In genomic region chr22:30873086-30873650, GRCh38 we compare ENCODE assay signal across 24 cellular contexts.
"Had no signal": no experiment of that assay in that cellular context is flagged by ENCODE, and none has a peak within 500 bp of the region (broad histone marks: within the 10 kb centered on the region; RNA-seq: fewer than 3 reads in every experiment).

No MANE protein-coding gene starts in this region.

- H3K9me3 ChIP-seq: colonic mucosa, esophagus muscularis mucosa, gastroesophageal sphincter, heart left ventricle, mucosa of descending colon, stomach, testis had no signal

- H3K27ac ChIP-seq: colonic mucosa, esophagus muscularis mucosa, gastroesophageal sphincter, heart left ventricle, parathyroid adenoma, stomach, testis had no signal

- ATAC-seq: activated CD8-positive, alpha-beta T cell treated with anti-CD3 and anti-CD28 coated beads for 36 hours; activated T-cell treated with anti-CD3 and anti-CD28 coated beads, Interleukin-2, amount 50 U/mL, for 4 hours; gastroesophageal sphincter; heart left ventricle; left ventricle myocardium superior; mucosa of descending colon; sciatic nerve; stimulated activated effector memory CD8-positive, alpha-beta T cell treated with anti-CD3 and anti-CD28 coated beads, Interleukin-12 subunit alpha, Interleukin-12 subunit beta, amount 100 ng/mL, for 72 hours had no signal

- H3K27me3 Mint-ChIP-seq: activated CD4-positive, alpha-beta T cell treated with anti-CD3 and anti-CD28 coated beads, Interleukin-2, amount 10 ng/mL, durations not matched to agents 24 days and 14 days; activated CD8-positive, alpha-beta T cell treated with anti-CD3 and anti-CD28 coated beads for 36 hours; activated naive CD8-positive, alpha-beta T cell; naive B cell had no signal

- DNase-seq: activated CD4-positive, alpha-beta T cell treated with anti-CD3 and anti-CD28 coated beads, Interleukin-2, amount 10 ng/mL, durations not matched to agents 24 days and 14 days; activated CD4-positive, CD25-positive, alpha-beta regulatory T cell; activated CD8-positive, alpha-beta T cell treated with anti-CD3 and anti-CD28 coated beads for 36 hours; activated T-cell treated with anti-CD3 and anti-CD28 coated beads, Interleukin-2, amount 50 U/mL, for 4 hours; central memory CD4-positive, alpha-beta T cell; colonic mucosa; effector CD4-positive, alpha-beta T cell; kidney glomerular epithelial cell; mesenchymal stem cell; naive B cell; stimulated activated CD4-positive, alpha-beta T cell treated with anti-CD3 and anti-CD28 coated beads, Interleukin-4, amount 100 ng/mL, for 24 hours; stomach; testis had no signal

- H3K4me1 Mint-ChIP-seq: activated CD4-positive, alpha-beta T cell treated with anti-CD3 and anti-CD28 coated beads, Interleukin-2, amount 10 ng/mL, durations not matched to agents 24 days and 14 days; naive B cell; stimulated activated effector memory CD8-positive, alpha-beta T cell treated with anti-CD3 and anti-CD28 coated beads, Interleukin-12 subunit alpha, Interleukin-12 subunit beta, amount 100 ng/mL, for 72 hours had no signal

- H3K79me2 ChIP-seq: parathyroid adenoma had no signal

- H3K9me3 Mint-ChIP-seq: activated CD4-positive, alpha-beta T cell treated with anti-CD3 and anti-CD28 coated beads, Interleukin-2, amount 10 ng/mL, durations not matched to agents 24 days and 14 days; activated CD8-positive, alpha-beta T cell treated with anti-CD3 and anti-CD28 coated beads for 36 hours; activated T-cell treated with anti-CD3 and anti-CD28 coated beads, Interleukin-2, amount 50 U/mL, for 4 hours; brain; naive B cell; stimulated activated effector memory CD8-positive, alpha-beta T cell treated with anti-CD3 and anti-CD28 coated beads, Interleukin-12 subunit alpha, Interleukin-12 subunit beta, amount 100 ng/mL, for 72 hours had no signal

- H2AFZ ChIP-seq: parathyroid adenoma had no signal

- H3K27ac Mint-ChIP-seq: activated CD4-positive, alpha-beta T cell treated with anti-CD3 and anti-CD28 coated beads, Interleukin-2, amount 10 ng/mL, durations not matched to agents 24 days and 14 days; activated CD8-positive, alpha-beta T cell treated with anti-CD3 and anti-CD28 coated beads for 36 hours; activated naive CD8-positive, alpha-beta T cell; naive B cell; stimulated activated effector memory CD8-positive, alpha-beta T cell treated with anti-CD3 and anti-CD28 coated beads, Interleukin-12 subunit alpha, Interleukin-12 subunit beta, amount 100 ng/mL, for 72 hours had no signal

- H3K4me3 Mint-ChIP-seq: activated CD4-positive, alpha-beta T cell treated with anti-CD3 and anti-CD28 coated beads, Interleukin-2, amount 10 ng/mL, durations not matched to agents 24 days and 14 days; activated CD8-positive, alpha-beta T cell treated with anti-CD3 and anti-CD28 coated beads for 36 hours; activated naive CD8-positive, alpha-beta T cell; activated T-cell treated with anti-CD3 and anti-CD28 coated beads, Interleukin-2, amount 50 U/mL, for 4 hours; brain; naive B cell; stimulated activated effector memory CD8-positive, alpha-beta T cell treated with anti-CD3 and anti-CD28 coated beads, Interleukin-12 subunit alpha, Interleukin-12 subunit beta, amount 100 ng/mL, for 72 hours had no signal

- H3K27me3 ChIP-seq: colonic mucosa, esophagus muscularis mucosa, gastroesophageal sphincter, heart left ventricle, stomach, testis had no signal

- H3K36me3 ChIP-seq: colonic mucosa, heart left ventricle had no signal

- H3K4me3 ChIP-seq: colonic mucosa, esophagus muscularis mucosa, gastroesophageal sphincter, heart left ventricle, mucosa of descending colon, smooth muscle cell, stomach, testis had no signal

- H3K36me3 Mint-ChIP-seq: activated naive CD8-positive, alpha-beta T cell; brain; naive B cell; stimulated activated effector memory CD8-positive, alpha-beta T cell treated with anti-CD3 and anti-CD28 coated beads, Interleukin-12 subunit alpha, Interleukin-12 subunit beta, amount 100 ng/mL, for 72 hours had no signal

- H3K4me1 ChIP-seq: colonic mucosa, parathyroid adenoma, testis had no signal
